Comparison of ENCODE assay signal across 8 cellular contexts in the genomic region with DNA sequence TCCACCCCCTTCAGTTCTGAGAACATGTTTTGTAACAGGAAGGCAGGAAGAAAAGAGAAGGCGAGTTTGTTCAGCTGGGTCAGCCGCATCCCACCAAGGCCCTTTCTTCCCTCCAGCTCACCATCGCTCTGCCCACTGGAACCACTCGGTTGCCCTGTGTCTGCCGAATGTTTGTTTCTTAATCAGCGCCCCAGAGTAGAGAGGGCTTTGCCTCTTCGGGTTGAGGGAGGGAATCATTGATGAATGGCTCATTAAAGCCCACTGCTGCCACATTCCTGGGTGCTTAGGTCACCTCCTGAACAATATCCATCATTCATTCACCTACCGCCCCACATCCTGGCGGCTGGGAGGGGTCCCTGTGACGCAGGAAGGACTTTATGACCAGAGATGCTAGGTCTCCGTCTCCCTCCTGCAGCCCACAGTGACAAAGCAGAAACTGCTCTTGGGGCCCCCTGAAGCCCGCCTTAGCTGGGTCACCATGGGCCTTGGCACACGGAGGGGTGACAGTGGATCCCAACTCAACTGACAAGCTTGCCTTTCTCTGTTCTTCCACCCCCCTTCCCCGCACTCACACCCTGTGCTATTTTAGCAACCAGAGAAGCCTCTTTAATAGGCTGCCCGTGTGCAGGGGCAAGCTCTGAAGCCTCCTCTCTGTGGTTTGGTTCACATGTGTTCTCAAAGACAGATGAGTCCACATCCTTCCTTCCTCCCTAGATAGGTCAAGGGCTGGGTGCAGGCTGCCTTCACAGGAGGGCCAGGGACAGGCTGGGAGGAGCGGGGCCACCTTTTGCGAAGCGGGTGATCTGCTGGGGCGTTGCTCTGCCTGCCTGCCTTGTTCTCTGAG. TPM values are rescaled to one million over a fixed set of nuclear protein-coding genes. Genes with fewer than 3 reads are reported as not detected.
A peak's percentile ranks its signal among the peaks of the same experiment; 100 is the strongest.
DNase-seq lines count a peak whose midpoint lies in the region; ATAC-seq and TF ChIP-seq lines count a peak whose summit lies in the region.

No MANE protein-coding gene starts in this region.

- H2AK5ac ChIP-seq in H9 (ENCODE audit: insufficient read length, low read length) (no peak overlapping the region), mesenchymal stem cell (ENCODE audit: low read length, severe bottlenecking) (peak overlapping the region; percentile 97)

- H4K20me1 ChIP-seq in H9 (ENCODE audit: control insufficient read depth, insufficient read depth, insufficient read length) = no peaks in the 10 kb centered on the region

- H2AFZ ChIP-seq in H9 (ENCODE audit: low read length) (no peak overlapping the region), mesenchymal stem cell (ENCODE audit: low read depth, low read length) (no peak overlapping the region)

- H3K4me2 ChIP-seq in H9 (ENCODE audit: insufficient read depth, insufficient read length, low read length) (no peak overlapping the region), mesenchymal stem cell (ENCODE audit: low read length, poor library complexity, severe bottlenecking) (no peak overlapping the region)

- ATAC-seq in upper lobe of right lung = peak; percentile 43
- ATAC-seq in HG03045 (IDR thresholded peaks at IDR 0.05; ENCODE audit: unreplicated experiment) = no peak

- H3K56ac ChIP-seq in H9 (ENCODE audit: insufficient read length, low read depth, low read length) = no peak overlapping the region

- no peak overlapping the region for H3K9ac ChIP-seq in H9 (ENCODE audit: extremely low read depth, insufficient read length, low read length)
- peak overlapping the region; percentile 52 to 64 for H3K9ac ChIP-seq in duodenal mucosa (ENCODE audit: low read depth in 1 of 2, low read length in 2 of 2)
- H3K9ac ChIP-seq in mesenchymal stem cell (ENCODE audit: low read length) = peak overlapping the region; percentile 23

- H3K27me3 ChIP-seq in H9 (ENCODE audit: insufficient read depth, low read length) (no peaks in the 10 kb centered on the region), duodenal mucosa (ENCODE audit: control insufficient read depth in 1 of 2, insufficient read depth in 2 of 2, low read length in 2 of 2) (no peaks in the 10 kb centered on the region), mesenchymal stem cell (ENCODE audit: control insufficient read depth in 1 of 2, insufficient read depth in 1 of 2, low read length in 2 of 2) (no peaks in the 10 kb centered on the region), upper lobe of right lung (no peaks in the 10 kb centered on the region)

- peaks cover 14% of the 10 kb centered on the region; the same call in 1 of the 2 replicates for H3K4me1 ChIP-seq in H9 (ENCODE audit: insufficient read depth, low read length)
- peaks cover 72 to 77% of the 10 kb centered on the region in 2 donors for H3K4me1 ChIP-seq in duodenal mucosa (ENCODE audit: control insufficient read depth in 1 of 2, insufficient read depth in 2 of 2, low read length in 2 of 2)
- H3K4me1 ChIP-seq in mesenchymal stem cell (ENCODE audit: control insufficient read depth, insufficient read depth, low read depth, low read length) = peaks cover 61% of the 10 kb centered on the region
- peaks cover 72% of the 10 kb centered on the region for H3K4me1 ChIP-seq in upper lobe of right lung

- H3K9me3 ChIP-seq in H9 (ENCODE audit: control insufficient read depth, low read depth, low read length) (no peaks in the 10 kb centered on the region), duodenal mucosa (ENCODE audit: control insufficient read depth in 1 of 2, low read length in 2 of 2) (no peaks in the 10 kb centered on the region), mesenchymal stem cell (ENCODE audit: control insufficient read depth, low read length) (no peaks in the 10 kb centered on the region), upper lobe of right lung (no peaks in the 10 kb centered on the region)

- H2BK5ac ChIP-seq in H9 (ENCODE audit: insufficient read length, low read length) (peak overlapping the region; percentile 12), mesenchymal stem cell (ENCODE audit: low read depth, low read length, poor library complexity, severe bottlenecking) (peak overlapping the region; percentile 99)

- DNase-seq in AG08395 (ENCODE audit: low spot score) (peak; percentile 60), H9 (peak; percentile 78), SW480 (ENCODE audit: low spot score) (peak; percentile 100), mesenchymal stem cell (peak; percentile 84), upper lobe of right lung (peak; percentile 60), DMS 273 treated with DMSO at 0.1 percent for 48 hours (lab: John Stamatoyannopoulos, UW) (no peak)

- H3K14ac ChIP-seq in H9 (ENCODE audit: insufficient read depth, low read length) = peak overlapping the region; percentile 93; the same call in 1 of the 2 replicates
- peak overlapping the region in 1 of 2 experiments; percentile 42 for H3K14ac ChIP-seq in mesenchymal stem cell (ENCODE audit: low read length in 2 of 2)

- TF ChIP-seq CTCF in H9 (conservative IDR thresholded peaks at IDR 0.05) = no peak
- TF ChIP-seq CTCF in upper lobe of right lung (IDR thresholded peaks at IDR 0.05) = no peak

- no CpG with 5 or more reads among the region's 19 CpGs for WGBS in H9 (ENCODE audit: extremely low coverage, insufficient read length, low lambda C conversion rate)
- 3% methylated on average over 17 of the region's 19 CpGs for WGBS in mesenchymal stem cell

- H4K8ac ChIP-seq in H9 (replicated peaks; ENCODE audit: insufficient read length, low read depth, low read length) (peak overlapping the region; percentile 58), mesenchymal stem cell (ENCODE audit: low read length) (peak overlapping the region; percentile 84)

- no peak overlapping the region for H2BK20ac ChIP-seq in H9 (ENCODE audit: low read depth, low read length, poor library complexity, severe bottlenecking)

- peaks cover 55 to 70% of the 10 kb centered on the region in 2 experiments for H3K4me1 Mint-ChIP-seq in H9

- H2BK15ac ChIP-seq in H9 (ENCODE audit: low read depth, low read length) (no peak overlapping the region), mesenchymal stem cell (ENCODE audit: low read depth, poor library complexity, severe bottlenecking) (peak overlapping the region; percentile 60)

- H3K23me2 ChIP-seq in H9 (ENCODE audit: insufficient read length, low read depth, low read length, poor library complexity, severe bottlenecking) = no peaks in the 10 kb centered on the region

- H3K23ac ChIP-seq in H9 (ENCODE audit: insufficient read length, low read depth, low read length) (no peak overlapping the region), mesenchymal stem cell (ENCODE audit: low read length in 2 of 2) (peak overlapping the region in 1 of 2 experiments; percentile 57)

- H3K36me3 Mint-ChIP-seq in H9 (ENCODE audit: insufficient read depth in 1 of 3, low read depth in 3 of 3) = peaks cover 11 to 35% (median 25%) of the 10 kb centered on the region in 3 experiments; a peak in 6 of 7 replicates

- H4K91ac ChIP-seq in H9 (ENCODE audit: insufficient read length, low read depth, low read length) (peak overlapping the region; percentile 46), mesenchymal stem cell (ENCODE audit: low read length) (peak overlapping the region; percentile 88)

- H2BK12ac ChIP-seq in H9 (ENCODE audit: insufficient read length, low read depth, low read length) = peak overlapping the region; percentile 8
- H2BK12ac ChIP-seq in mesenchymal stem cell (ENCODE audit: low read length in 2 of 2) = peak overlapping the region in 1 of 2 experiments; percentile 59

- peak overlapping the region; percentile 93 for H3K18ac ChIP-seq in H9 (ENCODE audit: insufficient read length, low read depth, low read length)
- peak overlapping the region; percentile 62 to 71 for H3K18ac ChIP-seq in mesenchymal stem cell (ENCODE audit: low read depth in 1 of 2, low read length in 2 of 2)

- no peak overlapping the region for H3T11ph ChIP-seq in H9 (ENCODE audit: low read length)

- H3K4me3 Mint-ChIP-seq in H9 = peak overlapping the region in 1 of 2 experiments; percentile 20; a peak in 2 of 5 replicates

- H3K36me3 ChIP-seq in duodenal mucosa (ENCODE audit: control insufficient read depth in 1 of 2, insufficient read depth in 2 of 2, low read length in 2 of 2) (peaks cover 9 to 27% of the 10 kb centered on the region in 2 donors), mesenchymal stem cell (ENCODE audit: control insufficient read depth in 1 of 2, insufficient read depth in 2 of 2, low read depth in 1 of 2, low read length in 2 of 2) (peaks cover 26 to 44% of the 10 kb centered on the region in 2 experiments), upper lobe of right lung (peaks cover 16% of the 10 kb centered on the region)

- no peaks in the 10 kb centered on the region; the same call in none of the 2 replicates for H3K27me3 Mint-ChIP-seq in H9 (ENCODE audit: low read depth)

- no peaks in the 10 kb centered on the region; a peak in 1 of 5 replicates for H3K9me3 Mint-ChIP-seq in H9

- peaks cover 5% of the 10 kb centered on the region for H3K79me1 ChIP-seq in H9 (ENCODE audit: insufficient read depth, low read depth, low read length, poor library complexity, severe bottlenecking)
- no peaks in the 10 kb centered on the region for H3K79me1 ChIP-seq in mesenchymal stem cell (replicated peaks; ENCODE audit: low read length, poor library complexity, severe bottlenecking)

- H4K5ac ChIP-seq in H9 (ENCODE audit: insufficient read length, low read depth, low read length) = peak overlapping the region; percentile 34

- peak overlapping the region; percentile 94 to 97 (median 97) for H3K27ac Mint-ChIP-seq in H9

- intact Hi-C loops in upper lobe of right lung (cut with DNase I) = no loop called here

- peaks cover 25% of the 10 kb centered on the region; the same call in 1 of the 2 replicates for H3K79me2 ChIP-seq in H9 (ENCODE audit: insufficient read depth, low read length)

- H2BK120ac ChIP-seq in H9 (ENCODE audit: low read depth, low read length, poor library complexity, severe bottlenecking) = peak overlapping the region; percentile 50
- H2BK120ac ChIP-seq in mesenchymal stem cell (ENCODE audit: low read depth, low read length) = peak overlapping the region; percentile 69

- H3K4me3 ChIP-seq in duodenal mucosa (ENCODE audit: low read depth in 1 of 2, low read length in 2 of 2) (peak overlapping the region; percentile 11 to 24), mesenchymal stem cell (ENCODE audit: insufficient read depth in 1 of 2, low read depth in 1 of 2, low read length in 2 of 2) (no peak overlapping the region), upper lobe of right lung (no peak overlapping the region)

- H3K27ac ChIP-seq in H9 (ENCODE audit: insufficient read length, low read depth, low read length) (peak overlapping the region; percentile 80), duodenal mucosa (ENCODE audit: low read depth, low read length) (peak overlapping the region; percentile 79), mesenchymal stem cell (ENCODE audit: low read length, poor library complexity, severe bottlenecking) (peak overlapping the region; percentile 98), upper lobe of right lung (peak overlapping the region; percentile 79)

- H3K4ac ChIP-seq in H9 (ENCODE audit: low read depth, low read length) = peak overlapping the region; percentile 44; the same call in 1 of the 2 replicates
- peak overlapping the region; percentile 75 to 92 for H3K4ac ChIP-seq in mesenchymal stem cell (ENCODE audit: low read depth in 1 of 2, low read length in 2 of 2)

RNA-seq across cellular contexts. Expression of a gene that starts 46.2 kb away (rescaled TPM):
- total RNA-seq in H9 (2021) (369 and 386 TPM in 2 replicates), upper lobe of right lung (565 TPM)
- polyA plus RNA-seq in mesenchymal stem cell (2013, experiment 1 of 2) = 259 TPM
- polyA plus RNA-seq in mesenchymal stem cell (2013, experiment 2 of 2) = 250 TPM

RNA-seq across cellular contexts. Expression of a gene that starts 50.7 kb away (rescaled TPM):
- total RNA-seq in H9 (2021) = 10.3 and 10.5 TPM in 2 replicates
- polyA plus RNA-seq in mesenchymal stem cell (2013, experiment 1 of 2) = 1.6 TPM
- polyA plus RNA-seq in mesenchymal stem cell (2013, experiment 2 of 2) = 1.5 TPM
- 14.4 TPM for total RNA-seq in upper lobe of right lung

Comparison
In these comparisons a context has a peak if more than half of its experiments do, and no peak if none do; other contexts are left out.
1. H3K4me3 ChIP-seq: peak in duodenal mucosa (2 of 2); none in mesenchymal stem cell (0 of 2) and upper lobe of right lung (single experiment).
2. Peak in every context shown above with its lines, with median percentiles within 50 percentile points of each other: H3K27ac ChIP-seq.